ENCODE assay signal across 10 cellular contexts in genomic region chr10:27746364-27747095, GRCh38. TPM values are rescaled to one million over a fixed set of nuclear protein-coding genes. Genes with fewer than 3 reads are reported as not detected.
DNase-seq lines count a peak whose midpoint lies in the region; ATAC-seq and TF ChIP-seq lines count a peak whose summit lies in the region.
"Had no signal": no experiment of that assay in that cellular context is flagged by ENCODE, and none has a peak within 500 bp of the region (broad histone marks: within the 10 kb centered on the region; RNA-seq: fewer than 3 reads in every experiment).

No MANE protein-coding gene starts in this region.

- no peak overlapping the region for H2AK5ac ChIP-seq in IMR-90 (ENCODE audit: low read depth, low read length)

- TF ChIP-seq POLR2A in IMR-90 (IDR thresholded peaks at IDR 0.05; ENCODE audit: low read depth, low read length) = no peak
- TF ChIP-seq POLR2A in adrenal gland (IDR thresholded peaks at IDR 0.05) = no peak

- CTCF ChIA-PET in AG04449 (lab: Yijun Ruan, JAX) = interaction anchor here (0.8 to 1.8 kb wide), 5 partner anchors 9 to 495 kb away, joined by 3 to 5 read pairs (median 4); no protein-coding TSS in a partner anchor
- CTCF ChIA-PET in IMR-90 (lab: Yijun Ruan, JAX) = interaction anchor here (1.2 kb wide), 1 partner anchor 495 kb away, joined by 3 read pairs; no protein-coding TSS in a partner anchor
- CTCF ChIA-PET in PC-9 (lab: Charles Lee) = no interaction called here

- H3K9ac ChIP-seq in IMR-90 (ENCODE audit: low read depth, low read length) = no peak overlapping the region

- POLR2A ChIA-PET in AG04449 (lab: Yijun Ruan, JAX) (no interaction called here), IMR-90 (lab: Charles Lee; ENCODE audit: unreplicated experiment) (no interaction called here), PC-9 (lab: Charles Lee; ENCODE audit: unreplicated experiment) (no interaction called here)

- WGBS in IMR-90 (ENCODE audit: extremely low coverage in 2 of 2, insufficient read length in 1 of 2), 2 experiments = 0% methylated on average over 4 of the region's 25 CpGs; no CpG with 5 or more reads in 1 of the 2 experiments
- WGBS in adrenal gland, 4 donors = 5 to 10% (median 6%) methylated on average over 21 to 25 of the region's 25 CpGs

- H3K79me1 ChIP-seq in IMR-90 (ENCODE audit: low read depth in 1 of 2, low read length in 2 of 2) = no peaks in the 10 kb centered on the region

- TF ChIP-seq CTCF in AG04449 (IDR thresholded peaks at IDR 0.05; ENCODE audit: insufficient read depth, low read length, missing control alignments) (no peak), IMR-90 (conservative IDR thresholded peaks at IDR 0.05; ENCODE audit: low read depth, low read length) (no peak), dorsolateral prefrontal cortex (IDR thresholded peaks at IDR 0.05 in 54 of 56, conservative IDR thresholded peaks at IDR 0.05 in 2 of 56; ENCODE audit: low read depth in 1 of 56, partially characterized antibody in 56 of 56) (no peak), adrenal gland (IDR thresholded peaks at IDR 0.05) (no peak), PC-9 (conservative IDR thresholded peaks at IDR 0.05) (no peak)

- no peak overlapping the region for H4K8ac ChIP-seq in IMR-90 (ENCODE audit: low read depth in 2 of 2, low read length in 2 of 2)

- dilution Hi-C loops in IMR-90 (cut with HindIII; ENCODE audit: low sequenced_read_pairs, unreplicated experiment) = no loop called here

- H2AK9ac ChIP-seq in IMR-90 (replicated peaks; ENCODE audit: low read depth, low read length, poor library complexity) = peak overlapping the region; percentile 42

- no peaks in the 10 kb centered on the region for H3K9me1 ChIP-seq in IMR-90 (ENCODE audit: insufficient read depth, low read length)

- no peak overlapping the region for H4K91ac ChIP-seq in IMR-90 (ENCODE audit: insufficient read depth, low read depth, low read length)

- H3F3A ChIP-seq in PC-9 (ENCODE audit: insufficient read depth, low read depth) = no peaks in the 10 kb centered on the region

- no peak overlapping the region for H3K27ac ChIP-seq in IMR-90 (ENCODE audit: insufficient read depth, low read length)
- H3K27ac ChIP-seq in dorsolateral prefrontal cortex = peak overlapping the region in 18 of 59 donors; percentile 4 to 89 (median 41)
- H3K27ac ChIP-seq in adrenal gland = no peak overlapping the region
- H3K27ac ChIP-seq in PC-9 = no peak overlapping the region

- no peak overlapping the region for H2BK120ac ChIP-seq in IMR-90 (ENCODE audit: low read depth, low read length)

- no peak overlapping the region for H3K14ac ChIP-seq in IMR-90 (replicated peaks; ENCODE audit: low read depth, low read length)

- no peaks in the 10 kb centered on the region for H3K79me2 ChIP-seq in PC-9 (ENCODE audit: low read depth)

- no peaks in the 10 kb centered on the region for H3K36me3 ChIP-seq in IMR-90 (ENCODE audit: control insufficient read depth, insufficient read depth, low read length)
- no peaks in the 10 kb centered on the region for H3K36me3 ChIP-seq in neuron (ENCODE audit: insufficient read depth, low read length)
- no peaks in the 10 kb centered on the region for H3K36me3 ChIP-seq in adrenal gland (replicated peaks in 1 of 2)
- H3K36me3 ChIP-seq in PC-9 (ENCODE audit: low read depth) = no peaks in the 10 kb centered on the region

- H3K9me2 ChIP-seq in PC-9 (ENCODE audit: insufficient read depth) = no peaks in the 10 kb centered on the region

- H2BK15ac ChIP-seq in IMR-90 (ENCODE audit: low read depth, low read length) = no peak overlapping the region

- H4K20me1 ChIP-seq in IMR-90 (ENCODE audit: insufficient read depth, low read length) = no peaks in the 10 kb centered on the region; the same call in 1 of the 2 replicates
- no peaks in the 10 kb centered on the region for H4K20me1 ChIP-seq in PC-9 (ENCODE audit: insufficient read depth)

- peaks cover 57% of the 10 kb centered on the region for H3K27me3 ChIP-seq in IMR-90 (ENCODE audit: control insufficient read depth, insufficient read depth, low read length)
- H3K27me3 ChIP-seq in dorsolateral prefrontal cortex = peaks cover 0 to 99% (median 59%) of the 10 kb centered on the region in 45 donors
- peaks cover 76% of the 10 kb centered on the region for H3K27me3 ChIP-seq in neuron (ENCODE audit: insufficient read depth, low read length)
- H3K27me3 ChIP-seq in adrenal gland = peaks cover 77% of the 10 kb centered on the region
- H3K27me3 ChIP-seq in PC-9 (ENCODE audit: insufficient read depth, low read depth) = no peaks in the 10 kb centered on the region

- H3K4me1 ChIP-seq in IMR-90 (ENCODE audit: control insufficient read depth, insufficient read depth, low read length) = peaks cover 3% of the 10 kb centered on the region; the same call in 1 of the 2 replicates
- peaks cover 21% of the 10 kb centered on the region for H3K4me1 ChIP-seq in neuron (ENCODE audit: insufficient read depth, low read length)
- H3K4me1 ChIP-seq in adrenal gland (replicated peaks in 1 of 2) = peaks cover 16 to 43% of the 10 kb centered on the region in 2 donors
- no peaks in the 10 kb centered on the region for H3K4me1 ChIP-seq in PC-9 (replicated peaks; ENCODE audit: insufficient read depth)

- no peak overlapping the region for H2BK5ac ChIP-seq in IMR-90 (ENCODE audit: low read depth, low read length, poor library complexity, severe bottlenecking)

- ATAC-seq in IMR-90 (ENCODE audit: low read depth) = no peak
- ATAC-seq in HG02840 (IDR thresholded peaks at IDR 0.05; ENCODE audit: low FRiP score, unreplicated experiment) = no peak
- ATAC-seq: HCT116 had no signal

- H3K4ac ChIP-seq in IMR-90 (ENCODE audit: low read depth, low read length) = no peak overlapping the region

- no peak overlapping the region for H3K56ac ChIP-seq in IMR-90 (ENCODE audit: extremely low read depth, insufficient read depth, low read length)

- TF ChIP-seq RAD21 in IMR-90 (IDR thresholded peaks at IDR 0.05; ENCODE audit: low read length) = no peak

- H3K9me3 ChIP-seq in IMR-90 (ENCODE audit: control insufficient read depth, insufficient read depth, low read length) (no peaks in the 10 kb centered on the region; the same call in 1 of the 2 replicates), neuron (ENCODE audit: low read length) (no peaks in the 10 kb centered on the region), adrenal gland (replicated peaks in 1 of 3) (no peaks in the 10 kb centered on the region), PC-9 (ENCODE audit: insufficient read depth, low read depth) (no peaks in the 10 kb centered on the region)

- peak overlapping the region; percentile 24; the same call in 1 of the 2 replicates for H3K23ac ChIP-seq in IMR-90 (ENCODE audit: low read depth, low read length)

- H2AFZ ChIP-seq in IMR-90 (replicated peaks; ENCODE audit: low read length, poor library complexity) (peak overlapping the region; percentile 81), neuron (ENCODE audit: low read depth, low read length) (peak overlapping the region; percentile 52), PC-9 (no peak overlapping the region)

- no peak overlapping the region for H4K5ac ChIP-seq in IMR-90 (ENCODE audit: low read depth, low read length)

- in situ Hi-C loops in IMR-90 (cut with MboI; ENCODE audit: low sequenced_read_pairs) = loop anchor here (25.0 kb wide), 2 partner anchors 441 to 641 kb away; no protein-coding TSS in a partner anchor

- no peak overlapping the region; the same call in 1 of the 2 replicates for H2BK20ac ChIP-seq in IMR-90 (ENCODE audit: low read depth, low read length)

- H3K18ac ChIP-seq in IMR-90 (ENCODE audit: low read depth, low read length) = no peak overlapping the region

- intact Hi-C loops in IMR-90 (cut with micrococcal nuclease) (loop anchor here (5.0 kb wide), 1 partner anchor 251 kb away; the partner anchor contains the start of gene ODAD2), dorsolateral prefrontal cortex (cut with DNase I) (loop anchor here (10.0 kb wide), 1 partner anchor 428 kb away; no protein-coding TSS in a partner anchor), adrenal gland (cut with DNase I) (no loop called here), PC-9 (cut with micrococcal nuclease; ENCODE audit: unreplicated experiment) (no loop called here)

- BruUV-seq in IMR-90 (replicated peaks; lab: Mats Ljungman, UMichigan) = no TSS peak
- BruUV-seq in PC-9 (replicated peaks; lab: Mats Ljungman, UMichigan) = no TSS peak

- no peak for DNase-seq in AG04449 (ENCODE audit: low read depth, low spot score)
- no peak for DNase-seq in IMR-90
- DNase-seq in dorsolateral prefrontal cortex = no peak
- no peak for DNase-seq in adrenal gland
- no peak for DNase-seq in PC-9
- DNase-seq in NCI-H1048 (lab: John Stamatoyannopoulos, UW) = no peak

- H3K4me2 ChIP-seq in IMR-90 (ENCODE audit: low read depth, low read length) = peak overlapping the region; percentile 43; the same call in 1 of the 2 replicates
- H3K4me2 ChIP-seq in PC-9 = no peak overlapping the region

- peak overlapping the region; percentile 61 for H3K4me3 ChIP-seq in AG04449 (ENCODE audit: low read depth, low read length)
- peak overlapping the region; percentile 28 for H3K4me3 ChIP-seq in IMR-90 (ENCODE audit: insufficient read depth, low read depth, low read length)
- peak overlapping the region in 54 of 59 donors; percentile 23 to 76 (median 60) for H3K4me3 ChIP-seq in dorsolateral prefrontal cortex
- H3K4me3 ChIP-seq in neuron (ENCODE audit: low read length) = peak overlapping the region; percentile 25
- H3K4me3 ChIP-seq in adrenal gland = peak overlapping the region in 1 of 4 donors; percentile 72
- no peak overlapping the region for H3K4me3 ChIP-seq in PC-9

TF ChIP-seq in IMR-90, 13 proteins besides CTCF, POLR2A, EP300 and RAD21:
- TF ChIP-seq CEBPB (IDR thresholded peaks at IDR 0.05; ENCODE audit: low read depth, low read length) (no peak), FOS (IDR thresholded peaks at IDR 0.05; ENCODE audit: low read depth, low read length) (no peak), SMC3 (IDR thresholded peaks at IDR 0.05; ENCODE audit: low read depth, low read length) (no peak), RFX5 (IDR thresholded peaks at IDR 0.05; ENCODE audit: low read depth, low read length) (no peak), MAZ (IDR thresholded peaks at IDR 0.05; ENCODE audit: borderline replicate concordance, low read depth, low read length) (no peak), BHLHE40 (IDR thresholded peaks at IDR 0.05; ENCODE audit: low read depth, low read length) (no peak), RCOR1 (IDR thresholded peaks at IDR 0.05; ENCODE audit: insufficient replicate concordance, low read length) (no peak), MAFK (IDR thresholded peaks at IDR 0.05; ENCODE audit: low read depth, low read length) (no peak)
TF ChIP-seq in IMR-90: peak in this region for 0.

RNA-seq across cellular contexts. Expression of gene MKX, which starts 0.9 kb away (rescaled TPM):
- total RNA-seq in IMR-90 (2012; rRNA removed) (0.28 and 0.36 TPM in 2 replicates), dorsolateral prefrontal cortex (10 to 100 TPM in 56 of 120 experiments, 1 to 10 TPM in 64; 4.1 to 16.4 (median 9.8) TPM), adrenal gland (1 to 10 TPM in 7 of 8 donors, under 1 TPM in 1; 0.88 to 5.4 (median 2.9) TPM), PC-9 (2021) (not detected in 2 replicates)
- polyA plus RNA-seq in IMR-90 (2012; rRNA removed) (0.10 and 0.11 TPM in 2 replicates), adrenal gland (under 1 TPM; 0.49 to 0.72 (median 0.64) TPM)
- 0.10 and 0.24 TPM in 2 replicates for polyA plus RNA-seq in IMR-90 (2012; cell fraction: cytosol; rRNA removed)
- polyA plus RNA-seq in IMR-90 (2012; cell fraction: nucleus; rRNA removed; ENCODE audit: low replicate concordance) = 0.04 and 0.16 TPM in 2 replicates
- total RNA-seq: G401 had no signal

Comparison
In these comparisons a context has a peak if more than half of its experiments do, and no peak if none do; other contexts are left out.
1. intact Hi-C loops: an anchor here in IMR-90 (5.0 kb wide) and dorsolateral prefrontal cortex (10.0 kb wide); none called in adrenal gland and PC-9.